ENCODE assay signal across 8 cellular contexts in genomic region chr21:44949161-44950015, GRCh38. TPM values are rescaled to one million over a fixed set of nuclear protein-coding genes. Genes with fewer than 3 reads are reported as not detected.
DNase-seq lines count a peak whose midpoint lies in the region; ATAC-seq and TF ChIP-seq lines count a peak whose summit lies in the region.

No MANE protein-coding gene starts in this region.

- TF ChIP-seq CTCF in GM12875 (IDR thresholded peaks at IDR 0.05; ENCODE audit: borderline replicate concordance, insufficient read depth, low read depth, low read length) (peak; percentile 90), dorsolateral prefrontal cortex (IDR thresholded peaks at IDR 0.05 in 54 of 56, conservative IDR thresholded peaks at IDR 0.05 in 2 of 56; ENCODE audit: low read depth in 1 of 56, partially characterized antibody in 56 of 56) (peak; percentile 57 to 97 (median 88))

- no peak for ATAC-seq in GM19023 (IDR thresholded peaks at IDR 0.05; ENCODE audit: unreplicated experiment)

- intact Hi-C loops in dorsolateral prefrontal cortex (cut with DNase I): loop anchor here (1.0 to 10.0 kb wide), 3 partner anchors 179 to 495 kb away; no protein-coding TSS in a partner anchor

- H3K27me3 ChIP-seq in dorsolateral prefrontal cortex: no peaks in the 10 kb centered on the region

- H3K27ac ChIP-seq in dorsolateral prefrontal cortex: peak overlapping the region in 6 of 59 donors; percentile 18 to 50 (median 38)

- in situ Hi-C loops in ACHN (cut with HindIII; ENCODE audit: low pct_ligation_motif_present, low pct_unique_long_range_greater_than_20kb, low sequenced_read_pairs): no loop called here

- H3K4me3 ChIP-seq in GM12875 (ENCODE audit: low read depth, low read length): no peak overlapping the region
- H3K4me3 ChIP-seq in dorsolateral prefrontal cortex: no peak overlapping the region

- DNase-seq in ACHN: peak; percentile 59
- peak; percentile 19 for DNase-seq in NCI-H1694 treated with DMSO at 0.1 percent for 48 hours (lab: John Stamatoyannopoulos, UW)
- peak; percentile 86 to 88 for DNase-seq in activated CD4-positive, alpha-beta T cell treated with anti-CD3 and anti-CD28 coated beads, Interleukin-2, amount 50 U/mL, for 48 hours
- peak; percentile 59 to 85 (median 73) for DNase-seq in dorsolateral prefrontal cortex
- DNase-seq in lung microvascular endothelial cell (ENCODE audit: low read depth in 2 of 2): peak; percentile 78 to 83
- DNase-seq in stimulated activated CD8-positive, alpha-beta memory T cell treated with anti-CD3 and anti-CD28 coated beads, Interleukin-2, amount 100 ng/mL, for 48 hours (ENCODE audit: low read depth in 2 of 2): peak; percentile 70 to 74

RNA-seq across cellular contexts. Expression of gene SLX9, which starts 9.6 kb away (rescaled TPM):
- total RNA-seq in dorsolateral prefrontal cortex (10 to 100 TPM; 13.4 to 35.4 (median 23.4) TPM), lung microvascular endothelial cell (16.3 and 19.8 TPM in 2 replicates)

RNA-seq across cellular contexts. Expression of gene ITGB2, which starts 28.7 kb away (rescaled TPM):
- total RNA-seq in dorsolateral prefrontal cortex: 100 to 1,000 TPM in 1 of 120 experiments, 10 to 100 TPM in 116, 1 to 10 TPM in 3; 8.2 to 105 (median 26.7) TPM
- total RNA-seq in lung microvascular endothelial cell: 0.20 and 0.22 TPM in 2 replicates

Comparison
In these comparisons a context has a peak if more than half of its experiments do, and no peak if none do; other contexts are left out.
1. DNase-seq: peak in every context shown above with its lines; median percentile 87 in activated CD4-positive, alpha-beta T cell treated with anti-CD3 and anti-CD28 coated beads, Interleukin-2, amount 50 U/mL, for 48 hours; 80 in lung microvascular endothelial cell; 73 in dorsolateral prefrontal cortex; 72 in stimulated activated CD8-positive, alpha-beta memory T cell treated with anti-CD3 and anti-CD28 coated beads, Interleukin-2, amount 100 ng/mL, for 48 hours; 59 in ACHN; 19 in NCI-H1694 treated with DMSO at 0.1 percent for 48 hours.